In the genomic region with DNA sequence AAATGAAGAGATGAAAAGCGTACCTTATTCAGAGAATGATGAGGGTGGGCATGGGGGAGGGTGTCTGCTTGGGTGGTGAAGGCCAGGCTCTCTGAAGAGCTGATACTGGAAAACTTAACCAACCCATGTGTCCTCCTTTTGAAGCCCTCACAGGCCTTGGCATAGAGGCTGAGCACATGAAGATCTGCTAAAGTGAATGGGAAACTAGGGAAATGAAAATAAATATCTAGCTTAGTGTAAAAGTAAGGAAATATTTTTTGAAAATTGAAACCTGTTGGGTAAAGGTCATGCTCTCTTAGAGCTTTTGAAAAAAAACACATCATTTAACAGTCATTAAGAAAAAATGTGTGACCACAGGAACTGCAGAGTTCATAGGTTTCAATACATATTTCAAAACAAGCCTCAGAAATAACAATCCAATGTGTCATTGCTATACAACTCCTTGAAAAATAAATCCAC, we compare ENCODE assay signal across 9 cellular contexts. TPM values are rescaled to one million over a fixed set of nuclear protein-coding genes. Genes with fewer than 3 reads are reported as not detected.
DNase-seq lines count a peak whose midpoint lies in the region; ATAC-seq and TF ChIP-seq lines count a peak whose summit lies in the region.
"Had no signal": no experiment of that assay in that cellular context is flagged by ENCODE, and none has a peak within 500 bp of the region (broad histone marks: within the 10 kb centered on the region; RNA-seq: fewer than 3 reads in every experiment).

No MANE protein-coding gene starts in this region.

- H3K4me3 ChIP-seq in neural progenitor cell: no peak overlapping the region

- no peak overlapping the region for H3K4me3 Mint-ChIP-seq in neural progenitor cell
- H3K4me3 Mint-ChIP-seq: activated T-cell treated with anti-CD3 and anti-CD28 coated beads, Interleukin-2, amount 50 U/mL, for 4 hours had no signal

- H3K4me2 ChIP-seq in neural progenitor cell: no peak overlapping the region

- H3K36me3 ChIP-seq in neural progenitor cell: no peaks in the 10 kb centered on the region

- no peaks in the 10 kb centered on the region for H3K4me1 Mint-ChIP-seq in neural progenitor cell

- no peak overlapping the region for H3K27ac ChIP-seq in neural progenitor cell

- H3K9me3 ChIP-seq in neural progenitor cell (ENCODE audit: low read depth): no peaks in the 10 kb centered on the region

- no peaks in the 10 kb centered on the region for H3K9me3 Mint-ChIP-seq in neural progenitor cell
- H3K9me3 Mint-ChIP-seq: activated T-cell treated with anti-CD3 and anti-CD28 coated beads, Interleukin-2, amount 50 U/mL, for 4 hours had no signal

- no peak overlapping the region for H3K9ac ChIP-seq in neural progenitor cell

- TF ChIP-seq CTCF in neural progenitor cell (IDR thresholded peaks at IDR 0.05): no peak

- no peaks in the 10 kb centered on the region for H4K20me1 ChIP-seq in neural progenitor cell (ENCODE audit: low read depth)

- H3F3A ChIP-seq in neural progenitor cell (ENCODE audit: low read depth): no peaks in the 10 kb centered on the region

- H3K27ac Mint-ChIP-seq in neural progenitor cell: no peak overlapping the region

- no peaks in the 10 kb centered on the region for H3K36me3 Mint-ChIP-seq in neural progenitor cell

- H3K27me3 ChIP-seq in neural progenitor cell: no peaks in the 10 kb centered on the region

- no peaks in the 10 kb centered on the region for H3K79me2 ChIP-seq in neural progenitor cell (ENCODE audit: low read depth)

- no peaks in the 10 kb centered on the region for H3K4me1 ChIP-seq in neural progenitor cell

- peak; percentile 98 for DNase-seq in ELR (ENCODE audit: low read depth)
- DNase-seq in M059J (ENCODE audit: low read depth): peak; percentile 91
- DNase-seq in foreskin melanocyte: peak; percentile 71
- DNase-seq in NCI-H526 treated with DMSO at 0.1 percent for 48 hours (lab: John Stamatoyannopoulos, UW): no peak
- no peak for DNase-seq in left lobe of liver (ENCODE audit: low spot score)
- no peak for DNase-seq in T1000 (lab: John Stamatoyannopoulos, UW)
- DNase-seq in neural progenitor cell (ENCODE audit: low spot score): no peak
- DNase-seq: activated T-cell treated with anti-CD3 and anti-CD28 coated beads, Interleukin-2, amount 50 U/mL, for 4 hours had no signal

- H3K27me3 Mint-ChIP-seq in neural progenitor cell (ENCODE audit: insufficient read depth, low read depth): peaks cover 2% of the 10 kb centered on the region

- ATAC-seq in GM21723 (IDR thresholded peaks at IDR 0.05; ENCODE audit: unreplicated experiment) (peak; percentile 90), left lobe of liver (no peak)

- no peak overlapping the region for H2AFZ ChIP-seq in neural progenitor cell (replicated peaks)

RNA-seq across cellular contexts. Expression of a gene that starts 40.5 kb away (rescaled TPM):
- total RNA-seq in M059J (2014; rRNA removed; shearing (Covaris generic)): 10.8 and 11.7 TPM in 2 replicates
- total RNA-seq in left lobe of liver (24.6 TPM), neural progenitor cell (ENCODE audit: low replicate concordance) (46.8 and 78.7 TPM in 2 replicates)

Comparison
In these comparisons a context has a peak if more than half of its experiments do, and no peak if none do; other contexts are left out.
1. DNase-seq: peak in ELR (single experiment), M059J (single experiment) and foreskin melanocyte (single experiment); none in NCI-H526 treated with DMSO at 0.1 percent for 48 hours (single experiment), left lobe of liver (single experiment), T1000 (single experiment) and neural progenitor cell (single experiment).